8 cellular contexts compared by ENCODE assay signal in the genomic region with DNA sequence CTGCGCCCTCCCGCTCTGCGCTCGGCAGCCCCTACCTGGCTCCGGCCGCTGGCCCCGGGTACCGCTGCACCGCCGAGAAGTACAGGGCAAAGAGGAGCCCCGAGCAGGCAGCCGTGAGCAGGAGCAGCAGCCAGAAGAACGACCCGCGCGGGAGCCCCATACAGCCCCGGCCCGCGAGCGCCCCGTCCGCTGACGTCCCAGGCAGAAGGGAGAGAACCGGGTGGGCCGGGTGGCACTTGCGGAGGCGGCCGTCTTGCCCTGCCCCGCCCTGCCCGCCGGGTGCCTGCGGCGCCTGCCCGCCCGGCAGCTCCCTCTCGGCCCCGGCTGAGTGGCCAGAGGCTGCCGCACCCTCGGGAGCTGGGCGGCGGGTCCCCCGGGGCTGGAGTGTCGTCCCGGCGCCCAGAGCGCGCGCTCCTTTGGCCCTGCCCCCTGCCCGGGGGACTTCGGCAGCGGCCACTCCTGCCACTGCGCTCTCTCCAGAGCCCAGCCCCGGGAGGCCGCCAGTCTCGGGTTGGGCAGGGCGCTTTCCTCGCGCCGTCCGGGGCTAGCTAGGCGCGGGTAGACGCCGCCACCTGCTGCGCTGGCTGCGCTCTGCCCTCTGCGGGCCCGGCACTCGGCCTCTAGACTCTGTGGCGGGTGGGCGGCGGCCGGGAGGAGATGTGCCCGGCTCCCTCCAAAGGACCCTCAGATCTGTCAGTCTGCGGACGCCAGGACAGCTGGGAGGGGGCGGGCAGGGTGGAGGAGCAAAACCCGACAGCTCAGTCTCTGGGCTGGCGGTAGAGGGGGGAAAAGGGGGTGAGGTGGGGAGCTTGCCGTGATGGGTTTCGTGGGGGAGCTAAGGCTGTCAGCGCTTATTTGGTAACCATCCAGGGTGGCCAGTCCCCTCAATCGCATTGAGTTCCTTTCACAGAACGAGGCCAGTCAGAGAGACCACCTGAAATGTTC. TPM values are rescaled to one million over a fixed set of nuclear protein-coding genes. Genes with fewer than 3 reads are reported as not detected.
DNase-seq lines count a peak whose midpoint lies in the region; ATAC-seq, FAIRE-seq and TF ChIP-seq lines count a peak whose summit lies in the region.

A gene (minus strand): TSS at position 212 of the 945 bp plus-strand sequence. CDS start 52 bp downstream, at position 160.

- H3K79me2 ChIP-seq in parathyroid adenoma: no peaks in the 10 kb centered on the region

- peak; percentile 33 to 59; a peak in 4 of 5 replicates for TF ChIP-seq RAD21 in A549 (conservative IDR thresholded peaks at IDR 0.05 in 1 of 2, IDR thresholded peaks at IDR 0.05 in 1 of 2)

- no peak for TF ChIP-seq POLR2A in A549 (IDR thresholded peaks at IDR 0.05; ENCODE audit: low read length)

- H3K27ac Mint-ChIP-seq in activated naive CD4-positive, alpha-beta T cell treated with anti-CD3 and anti-CD28 coated beads, Interleukin-2, amount 50 U/mL, for 72 hours: no peak within 1 kb of the TSS

- H3K9me3 Mint-ChIP-seq in activated naive CD4-positive, alpha-beta T cell treated with anti-CD3 and anti-CD28 coated beads, Interleukin-2, amount 50 U/mL, for 72 hours: no peaks in the 10 kb centered on the region

- POLR2A ChIA-PET in A549 (lab: Yijun Ruan, JAX): interaction anchor here (0.6 to 2.0 kb wide), 4 partner anchors 28 to 197 kb away, joined by 3 to 7 read pairs (median 4); no protein-coding TSS in a partner anchor

- TF ChIP-seq CTCF in A549 (IDR thresholded peaks at IDR 0.05) (peak; percentile 25; the same call in 2 of the 3 replicates), GM12874 (IDR thresholded peaks at IDR 0.05; ENCODE audit: insufficient read depth, low read depth, low read length) (peak; percentile 31; the same call in 1 of the 2 replicates), heart right ventricle (IDR thresholded peaks at IDR 0.05) (peak in 8 of 9 donors; percentile 20 to 65 (median 44)), parathyroid adenoma (IDR thresholded peaks at IDR 0.05) (no peak)

- CTCF ChIA-PET in A549 (lab: Yijun Ruan, JAX): interaction anchor here (1.0 to 7.0 kb wide), 24 partner anchors 8 to 133 kb away, joined by 3 to 50 read pairs (median 6); no protein-coding TSS in a partner anchor

- H3K9me3 ChIP-seq in A549 (no peaks in the 10 kb centered on the region), NT2/D1 (ENCODE audit: insufficient read depth, low read length) (no peaks in the 10 kb centered on the region), heart right ventricle (no peaks in the 10 kb centered on the region), parathyroid adenoma (ENCODE audit: control insufficient read depth, low read length) (no peaks in the 10 kb centered on the region)

- H3K36me3 Mint-ChIP-seq in activated naive CD4-positive, alpha-beta T cell treated with anti-CD3 and anti-CD28 coated beads, Interleukin-2, amount 50 U/mL, for 72 hours: peaks cover 0 to 20% of the 10 kb centered on the region in 2 donors

- peak; percentile 84 to 92 for ATAC-seq in A549
- ATAC-seq in activated naive CD4-positive, alpha-beta T cell treated with anti-CD3 and anti-CD28 coated beads, Interleukin-2, amount 50 U/mL, for 72 hours: peak; percentile 72 to 86
- peak; percentile 90 to 95 (median 94) for ATAC-seq in heart right ventricle
- no peak for ATAC-seq in GM19351 (IDR thresholded peaks at IDR 0.05; ENCODE audit: unreplicated experiment)
- ATAC-seq in HG03025 (IDR thresholded peaks at IDR 0.05; ENCODE audit: low FRiP score, unreplicated experiment): no peak

- intact Hi-C loops in heart right ventricle (cut with DNase I): loop anchor here in 6 of 10 donors (1.0 to 2.0 kb wide), 3 partner anchors 62 to 63 kb away; no protein-coding TSS in a partner anchor

- H2AFZ ChIP-seq in parathyroid adenoma: peak within 1 kb of the TSS; percentile 68

- peaks cover 43% of the 10 kb centered on the region for H3K27me3 ChIP-seq in NT2/D1 (ENCODE audit: insufficient read depth, insufficient read length)
- H3K27me3 ChIP-seq in heart right ventricle: peaks cover 0 to 57% (median 15%) of the 10 kb centered on the region in 7 donors
- no peaks in the 10 kb centered on the region for H3K27me3 ChIP-seq in parathyroid adenoma (ENCODE audit: control insufficient read depth, insufficient read depth, low read length)

- WGBS in A549 (ENCODE audit: missing lambda C conversion rate): 15% methylated on average over 13 of the region's 84 CpGs
- WGBS in heart right ventricle, 2 donors: 1% methylated on average over 80 to 83 of the region's 84 CpGs

- H3K9ac ChIP-seq in NT2/D1 (ENCODE audit: insufficient read length, low read depth) (peak within 1 kb of the TSS; percentile 86), parathyroid adenoma (no peak within 1 kb of the TSS)

- H3K4me2 ChIP-seq in A549 (peak within 1 kb of the TSS; percentile 99), parathyroid adenoma (ENCODE audit: low read length) (peak within 1 kb of the TSS; percentile 95)

- no peak for TF ChIP-seq EP300 in A549 (IDR thresholded peaks at IDR 0.05)

- H3K4me1 ChIP-seq in A549 (0 out of 3 replicates have a peak, but pooled peaks cover 3% of the 10 kb centered on the region), NT2/D1 (ENCODE audit: insufficient read depth, insufficient read length) (peaks cover 14% of the 10 kb centered on the region), heart right ventricle (peaks cover 3 to 26% (median 22%) of the 10 kb centered on the region in 9 donors), parathyroid adenoma (no peaks in the 10 kb centered on the region)

- DNase-seq in A549 (ENCODE audit: low read depth in 1 of 2, low spot score in 1 of 2) (peak; percentile 59 to 70), NT2/D1 (ENCODE audit: low read depth, low spot score) (no peak), heart right ventricle (peak; percentile 45 to 69)
- peak in 1 of 2 donors; percentile 49 for DNase-seq in activated naive CD4-positive, alpha-beta T cell treated with anti-CD3 and anti-CD28 coated beads, Interleukin-2, amount 50 U/mL, for 72 hours (ENCODE audit: low spot score in 2 of 2)

- no peaks in the 10 kb centered on the region for H3K36me3 ChIP-seq in NT2/D1 (ENCODE audit: insufficient read depth, insufficient read length, low read length)
- H3K36me3 ChIP-seq in heart right ventricle: no peaks in the 10 kb centered on the region
- no peaks in the 10 kb centered on the region for H3K36me3 ChIP-seq in parathyroid adenoma (ENCODE audit: control insufficient read depth, insufficient read depth, low read length)

- no peak for FAIRE-seq in A549 (lab: Jason Lieb, UNC)

- H3K4me3 ChIP-seq in A549 (peak within 1 kb of the TSS; percentile 64), NT2/D1 (ENCODE audit: insufficient read length, low read depth) (peak within 1 kb of the TSS; percentile 71), heart right ventricle (peak within 1 kb of the TSS; percentile 56 to 73 (median 65)), parathyroid adenoma (ENCODE audit: low read depth, low read length) (peak within 1 kb of the TSS; percentile 63)

- H3K27ac ChIP-seq in A549 (peak within 1 kb of the TSS; percentile 76 to 89), heart right ventricle (peak within 1 kb of the TSS in 9 of 10 donors; percentile 5 to 82 (median 53)), parathyroid adenoma (no peak within 1 kb of the TSS)

TF ChIP-seq in A549, 52 proteins besides CTCF, POLR2A, EP300 and RAD21 (continues in another document):
- TF ChIP-seq ZFP36 (IDR thresholded peaks at IDR 0.05; ENCODE audit: borderline replicate concordance, partially characterized antibody): no peak
- TF ChIP-seq RFX5 (IDR thresholded peaks at IDR 0.05): no peak
- TF ChIP-seq, protein P1, sequence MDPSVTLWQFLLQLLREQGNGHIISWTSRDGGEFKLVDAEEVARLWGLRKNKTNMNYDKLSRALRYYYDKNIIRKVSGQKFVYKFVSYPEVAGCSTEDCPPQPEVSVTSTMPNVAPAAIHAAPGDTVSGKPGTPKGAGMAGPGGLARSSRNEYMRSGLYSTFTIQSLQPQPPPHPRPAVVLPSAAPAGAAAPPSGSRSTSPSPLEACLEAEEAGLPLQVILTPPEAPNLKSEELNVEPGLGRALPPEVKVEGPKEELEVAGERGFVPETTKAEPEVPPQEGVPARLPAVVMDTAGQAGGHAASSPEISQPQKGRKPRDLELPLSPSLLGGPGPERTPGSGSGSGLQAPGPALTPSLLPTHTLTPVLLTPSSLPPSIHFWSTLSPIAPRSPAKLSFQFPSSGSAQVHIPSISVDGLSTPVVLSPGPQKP (IDR thresholded peaks at IDR 0.05; ENCODE audit: low read depth, low read length): no peak
- TF ChIP-seq TP53 (CRISPR knock-in tag; IDR thresholded peaks at IDR 0.05): no peak
- TF ChIP-seq NR3C1 (IDR thresholded peaks at IDR 0.05): no peak
- TF ChIP-seq, protein P2, sequence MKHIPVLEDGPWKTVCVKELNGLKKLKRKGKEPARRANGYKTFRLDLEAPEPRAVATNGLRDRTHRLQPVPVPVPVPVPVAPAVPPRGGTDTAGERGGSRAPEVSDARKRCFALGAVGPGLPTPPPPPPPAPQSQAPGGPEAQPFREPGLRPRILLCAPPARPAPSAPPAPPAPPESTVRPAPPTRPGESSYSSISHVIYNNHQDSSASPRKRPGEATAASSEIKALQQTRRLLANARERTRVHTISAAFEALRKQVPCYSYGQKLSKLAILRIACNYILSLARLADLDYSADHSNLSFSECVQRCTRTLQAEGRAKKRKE (CRISPR knock-in tag; IDR thresholded peaks at IDR 0.05; ENCODE audit: low read depth): no peak
- no peak for TF ChIP-seq MYC (IDR thresholded peaks at IDR 0.05; ENCODE audit: borderline replicate concordance, low read length)
- TF ChIP-seq MAZ (IDR thresholded peaks at IDR 0.05; ENCODE audit: borderline replicate concordance, low read depth, low read length): no peak
- no peak for TF ChIP-seq KDM1A (IDR thresholded peaks at IDR 0.05; ENCODE audit: low read depth)
- no peak for TF ChIP-seq ZNF302 (CRISPR knock-in tag; IDR thresholded peaks at IDR 0.05)
- TF ChIP-seq, protein P3, sequence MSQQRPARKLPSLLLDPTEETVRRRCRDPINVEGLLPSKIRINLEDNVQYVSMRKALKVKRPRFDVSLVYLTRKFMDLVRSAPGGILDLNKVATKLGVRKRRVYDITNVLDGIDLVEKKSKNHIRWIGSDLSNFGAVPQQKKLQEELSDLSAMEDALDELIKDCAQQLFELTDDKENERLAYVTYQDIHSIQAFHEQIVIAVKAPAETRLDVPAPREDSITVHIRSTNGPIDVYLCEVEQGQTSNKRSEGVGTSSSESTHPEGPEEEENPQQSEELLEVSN (IDR thresholded peaks at IDR 0.05; ENCODE audit: borderline replicate concordance, low read depth): peak; percentile 54; the same call in 1 of the 2 replicates
- TF ChIP-seq FOXS1 (CRISPR knock-in tag; IDR thresholded peaks at IDR 0.05): no peak

RNA-seq across cellular contexts. Expression of the gene that starts here (rescaled TPM):
- polyA plus RNA-seq in A549 (2011; rRNA removed) (0.74 and 0.78 TPM in 2 replicates), A549 (2017; fragmentation: RNase III; extraction: RNeasy Plus Mini Kit Qiagen cat#74134 plus additional on column Dnase treatment) (0.30 to 0.59 TPM (median 0.41 TPM) in 3 replicates), heart right ventricle (1 to 10 TPM; 1.5 to 4.5 TPM)
- polyA plus RNA-seq in A549 (2012; cell fraction: cytosol; rRNA removed): 0.16 and 0.44 TPM in 2 replicates
- polyA plus RNA-seq in A549 (2012; cell fraction: nucleus; rRNA removed): 0.26 and 0.36 TPM in 2 replicates
- 0.25 and 0.58 TPM in 2 replicates for polyA minus RNA-seq in A549 (2011; rRNA and poly(A)+ RNA removed)
- total RNA-seq in activated naive CD4-positive, alpha-beta T cell treated with anti-CD3 and anti-CD28 coated beads, Interleukin-2, amount 50 U/mL, for 72 hours: not detected
- total RNA-seq in heart right ventricle: 1 to 10 TPM; 3.7 to 8.4 (median 6.1) TPM

Comparison
In these comparisons a context has a peak if more than half of its experiments do, and no peak if none do; other contexts are left out.
1. RNA of the gene that starts here (total RNA-seq): 3.7 to 8.4 TPM in heart right ventricle; not detected in activated naive CD4-positive, alpha-beta T cell treated with anti-CD3 and anti-CD28 coated beads, Interleukin-2, amount 50 U/mL, for 72 hours; every median in the first group is over 4 times any median in the second.
2. Peak in DNase-seq, ATAC-seq, H3K4me3 ChIP-seq, H3K27ac ChIP-seq and H3K4me2 ChIP-seq in A549; RNA of the gene not detected or under 1 TPM.
3. Peak in ATAC-seq in activated naive CD4-positive, alpha-beta T cell treated with anti-CD3 and anti-CD28 coated beads, Interleukin-2, amount 50 U/mL, for 72 hours; RNA of the gene not detected or under 1 TPM.
4. ATAC-seq: peak in heart right ventricle (8 of 8); none in GM19351 (single experiment) and HG03025 (single experiment).
5. Peak in every context shown above with its lines, with median percentiles within 50 percentile points of each other: H3K4me3 ChIP-seq.